ENCODE assay signal across 9 cellular contexts in genomic region chr3:170359178-170359704, GRCh38. TPM values are rescaled to one million over a fixed set of nuclear protein-coding genes. Genes with fewer than 3 reads are reported as not detected.
DNase-seq lines count a peak whose midpoint lies in the region; ATAC-seq and TF ChIP-seq lines count a peak whose summit lies in the region.
"Had no signal": no experiment of that assay in that cellular context is flagged by ENCODE, and none has a peak within 500 bp of the region (broad histone marks: within the 10 kb centered on the region; RNA-seq: fewer than 3 reads in every experiment).

No MANE protein-coding gene starts in this region.

- no peaks in the 10 kb centered on the region for H3K79me1 ChIP-seq in H9 (ENCODE audit: insufficient read depth, low read depth, low read length, poor library complexity, severe bottlenecking)

- no peak for ATAC-seq in activated B cell treated with CpG ODN at 0.5 μM for 24 hours (ENCODE audit: low read depth)
- no peak for ATAC-seq in GM18520 (IDR thresholded peaks at IDR 0.05; ENCODE audit: unreplicated experiment)
- no peak for ATAC-seq in GM18907 (IDR thresholded peaks at IDR 0.05; ENCODE audit: unreplicated experiment)

- H3K4me1 Mint-ChIP-seq in H9: peaks cover 54 to 74% of the 10 kb centered on the region in 2 experiments
- H3K4me1 Mint-ChIP-seq in activated B cell treated with CpG ODN at 0.5 μM for 24 hours: peaks cover 81% of the 10 kb centered on the region

- H3K79me2 ChIP-seq in H9 (ENCODE audit: insufficient read depth, low read length): peaks cover 53% of the 10 kb centered on the region
- peaks cover 59% of the 10 kb centered on the region for H3K79me2 ChIP-seq in hepatocyte

- H4K8ac ChIP-seq in H9 (replicated peaks; ENCODE audit: insufficient read length, low read depth, low read length): no peak overlapping the region

- H3K27me3 Mint-ChIP-seq in H9 (ENCODE audit: low read depth): no peaks in the 10 kb centered on the region
- no peaks in the 10 kb centered on the region for H3K27me3 Mint-ChIP-seq in activated B cell treated with CpG ODN at 0.5 μM for 24 hours

- H3K9ac ChIP-seq in H9 (ENCODE audit: extremely low read depth, insufficient read length, low read length) (peak overlapping the region; percentile 86), skeletal muscle satellite cell (ENCODE audit: low read depth, low read length) (peak overlapping the region; percentile 95)

- H4K5ac ChIP-seq in H9 (ENCODE audit: insufficient read length, low read depth, low read length): no peak overlapping the region

- H3K23me2 ChIP-seq in H9 (ENCODE audit: insufficient read length, low read depth, low read length, poor library complexity, severe bottlenecking): peaks cover 9% of the 10 kb centered on the region

- H3K27ac Mint-ChIP-seq in H9: peak overlapping the region in 2 of 3 experiments; percentile 92 to 96; a peak in 4 of 7 replicates
- H3K27ac Mint-ChIP-seq in activated B cell treated with CpG ODN at 0.5 μM for 24 hours: peak overlapping the region; percentile 88

- H3K56ac ChIP-seq in H9 (ENCODE audit: insufficient read length, low read depth, low read length): no peak overlapping the region

- H3K18ac ChIP-seq in H9 (ENCODE audit: insufficient read length, low read depth, low read length): no peak overlapping the region

- H3K36me3 ChIP-seq in hepatocyte (replicated peaks; ENCODE audit: insufficient read depth, low read depth) (no peaks in the 10 kb centered on the region), skeletal muscle satellite cell (ENCODE audit: insufficient read depth, low read length) (peaks cover 42% of the 10 kb centered on the region)

- no peak overlapping the region for H3T11ph ChIP-seq in H9 (ENCODE audit: low read length)

- no peak for DNase-seq in H9
- no peak for DNase-seq in activated B cell treated with CpG ODN at 0.5 μM for 24 hours
- DNase-seq in hepatocyte (ENCODE audit: low spot score): no peak
- no peak for DNase-seq in foreskin melanocyte
- no peak for DNase-seq in HuH-7.5 (ENCODE audit: low spot score)
- DNase-seq: amniotic stem cell had no signal

- no peaks in the 10 kb centered on the region for H4K20me1 ChIP-seq in H9 (ENCODE audit: control insufficient read depth, insufficient read depth, insufficient read length)
- peaks cover 38% of the 10 kb centered on the region for H4K20me1 ChIP-seq in hepatocyte (ENCODE audit: insufficient read depth, poor library complexity, severe bottlenecking)

- H3K4me3 ChIP-seq in hepatocyte (peak overlapping the region; percentile 51), skeletal muscle satellite cell (ENCODE audit: low read length) (peak overlapping the region; percentile 93)

- H2BK120ac ChIP-seq in H9 (ENCODE audit: low read depth, low read length, poor library complexity, severe bottlenecking): peak overlapping the region; percentile 12

- intact Hi-C loops in activated B cell treated with CpG ODN at 0.5 μM for 24 hours (cut with micrococcal nuclease): loop anchor here (5.0 kb wide), 1 partner anchor 548 kb away; the partner anchor contains the start of gene EIF5A2

- H3K27me3 ChIP-seq in H9 (ENCODE audit: insufficient read depth, low read length) (no peaks in the 10 kb centered on the region), hepatocyte (no peaks in the 10 kb centered on the region), skeletal muscle satellite cell (ENCODE audit: control insufficient read depth, insufficient read depth, low read length) (no peaks in the 10 kb centered on the region)

- no CpG with 5 or more reads among the region's 20 CpGs for WGBS in H9 (ENCODE audit: extremely low coverage, insufficient read length, low lambda C conversion rate)
- WGBS in hepatocyte (ENCODE audit: low lambda C conversion rate, missing lambda C conversion rate): 28% methylated on average over 20 of the region's 20 CpGs

- H2BK15ac ChIP-seq in H9 (ENCODE audit: low read depth, low read length): no peak overlapping the region

- H3K36me3 Mint-ChIP-seq in H9 (ENCODE audit: insufficient read depth in 1 of 3, low read depth in 3 of 3) (peaks cover 46 to 51% (median 47%) of the 10 kb centered on the region in 3 experiments), activated B cell treated with CpG ODN at 0.5 μM for 24 hours (ENCODE audit: low read depth) (peaks cover 52% of the 10 kb centered on the region)

- H3K9me3 Mint-ChIP-seq in H9 (no peaks in the 10 kb centered on the region), activated B cell treated with CpG ODN at 0.5 μM for 24 hours (peaks cover 3% of the 10 kb centered on the region)

- no peak overlapping the region for H2BK20ac ChIP-seq in H9 (ENCODE audit: low read depth, low read length, poor library complexity, severe bottlenecking)

- peaks cover 4% of the 10 kb centered on the region; the same call in 1 of the 2 replicates for H3K4me1 ChIP-seq in H9 (ENCODE audit: insufficient read depth, low read length)
- H3K4me1 ChIP-seq in hepatocyte (ENCODE audit: insufficient read depth): peaks cover 28% of the 10 kb centered on the region
- peaks cover 48% of the 10 kb centered on the region for H3K4me1 ChIP-seq in skeletal muscle satellite cell (ENCODE audit: control insufficient read depth, insufficient read depth, low read length)

- H3K27ac ChIP-seq in H9 (ENCODE audit: insufficient read length, low read depth, low read length) (no peak overlapping the region), hepatocyte (peak overlapping the region; percentile 96)

- no peak overlapping the region for H3K14ac ChIP-seq in H9 (ENCODE audit: insufficient read depth, low read length)

- H3K4me2 ChIP-seq in H9 (ENCODE audit: insufficient read depth, insufficient read length, low read length): peak overlapping the region; percentile 84
- peak overlapping the region; percentile 77 for H3K4me2 ChIP-seq in hepatocyte
- H3K4me2 ChIP-seq in skeletal muscle satellite cell (ENCODE audit: low read length): peak overlapping the region; percentile 90

- H2AFZ ChIP-seq in H9 (ENCODE audit: low read length) (no peak overlapping the region), hepatocyte (no peak overlapping the region)

- CTCF ChIA-PET in activated B cell treated with CpG ODN at 0.5 μM for 24 hours (lab: Charles Lee): interaction anchor here (0.7 to 3.7 kb wide), 3 partner anchors 51 to 580 kb away, joined by 3 to 25 read pairs (median 4); no protein-coding TSS in a partner anchor

- H2BK5ac ChIP-seq in H9 (ENCODE audit: insufficient read length, low read length): no peak overlapping the region

- no peaks in the 10 kb centered on the region for H3K9me2 ChIP-seq in hepatocyte (replicated peaks; ENCODE audit: insufficient read depth)

- H2AK5ac ChIP-seq in H9 (ENCODE audit: insufficient read length, low read length): no peak overlapping the region

- H4K91ac ChIP-seq in H9 (ENCODE audit: insufficient read length, low read depth, low read length): no peak overlapping the region

- H3K4me3 Mint-ChIP-seq in H9: peak overlapping the region; percentile 88 to 93
- H3K4me3 Mint-ChIP-seq in activated B cell treated with CpG ODN at 0.5 μM for 24 hours: peak overlapping the region; percentile 89

- no peak for TF ChIP-seq CTCF in H9 (conservative IDR thresholded peaks at IDR 0.05)
- TF ChIP-seq CTCF in activated B cell treated with CpG ODN at 0.5 μM for 24 hours (IDR thresholded peaks at IDR 0.05): no peak
- TF ChIP-seq CTCF in hepatocyte (IDR thresholded peaks at IDR 0.05; ENCODE audit: poor library complexity): no peak

- POLR2A ChIA-PET in activated B cell treated with CpG ODN at 0.5 μM for 24 hours (lab: Charles Lee): interaction anchor here (0.6 to 4.1 kb wide), 3 partner anchors 7 to 510 kb away, joined by 3 to 45 read pairs (median 11); partner anchors contain the start of gene RPL22L1

- no peaks in the 10 kb centered on the region for H3K9me3 ChIP-seq in H9 (ENCODE audit: control insufficient read depth, low read depth, low read length)
- no peaks in the 10 kb centered on the region for H3K9me3 ChIP-seq in hepatocyte (ENCODE audit: low read depth)
- H3K9me3 ChIP-seq in skeletal muscle satellite cell (replicated peaks; ENCODE audit: low read length): no peaks in the 10 kb centered on the region

- no peak overlapping the region for H3K23ac ChIP-seq in H9 (ENCODE audit: insufficient read length, low read depth, low read length)

- H3K4ac ChIP-seq in H9 (ENCODE audit: low read depth, low read length): no peak overlapping the region

- H2BK12ac ChIP-seq in H9 (ENCODE audit: insufficient read length, low read depth, low read length): no peak overlapping the region

RNA-seq across cellular contexts. Expression of gene SKIL, which starts 1.7 kb away (rescaled TPM):
- total RNA-seq in H9 (2021) (170 TPM in 2 replicates), activated B cell treated with CpG ODN at 0.5 μM for 24 hours (112 and 123 TPM in 2 replicates), hepatocyte (79.3 and 87.5 TPM in 2 replicates)
- polyA plus RNA-seq in hepatocyte: 28.3 and 28.9 TPM in 2 replicates
- 27.1 and 28.4 TPM in 2 replicates for total RNA-seq in skeletal muscle satellite cell (2012; rRNA removed)

RNA-seq across cellular contexts. Expression of gene CLDN11, which starts 59.4 kb away (rescaled TPM):
- total RNA-seq in H9 (2021) (1.7 and 2.4 TPM in 2 replicates), activated B cell treated with CpG ODN at 0.5 μM for 24 hours (0.51 and 0.69 TPM in 2 replicates), hepatocyte (21.9 and 29.5 TPM in 2 replicates)
- polyA plus RNA-seq in hepatocyte: 6.1 and 7.7 TPM in 2 replicates
- 286 and 615 TPM in 2 replicates for total RNA-seq in skeletal muscle satellite cell (2012; rRNA removed)
